Comparison of ENCODE assay signal across 21 cellular contexts in genomic region chr10:118844731-118845573, GRCh38.
A peak's percentile ranks its signal among the peaks of the same experiment; 100 is the strongest.
DNase-seq lines count a peak whose midpoint lies in the region; ATAC-seq and TF ChIP-seq lines count a peak whose summit lies in the region.
"Had no signal": no experiment of that assay in that cellular context is flagged by ENCODE, and none has a peak within 500 bp of the region (broad histone marks: within the 10 kb centered on the region; RNA-seq: fewer than 3 reads in every experiment).

No MANE protein-coding gene starts in this region.

- peaks cover 5% of the 10 kb centered on the region for H3K4me1 Mint-ChIP-seq in activated CD8-positive, alpha-beta T cell treated with anti-CD3 and anti-CD28 coated beads, Interleukin-2, amount 10 ng/mL, durations not matched to agents 7 days and 5 days (ENCODE audit: low read depth)
- H3K4me1 Mint-ChIP-seq: stimulated activated naive B cell treated with anti-CD40 and anti-IgM and Interleukin-4, amounts not matched to agents 10 μg/mL and 1 μg/mL and 100 μg/mL, for 72 hours had no signal

- no peaks in the 10 kb centered on the region for H3K36me3 Mint-ChIP-seq in activated CD8-positive, alpha-beta T cell treated with anti-CD3 and anti-CD28 coated beads, Interleukin-2, amount 10 ng/mL, durations not matched to agents 7 days and 5 days (ENCODE audit: low read depth)
- H3K36me3 Mint-ChIP-seq: stimulated activated naive B cell treated with anti-CD40 and anti-IgM and Interleukin-4, amounts not matched to agents 10 μg/mL and 1 μg/mL and 100 μg/mL, for 72 hours had no signal

- H3K27me3 Mint-ChIP-seq in activated CD8-positive, alpha-beta T cell treated with anti-CD3 and anti-CD28 coated beads, Interleukin-2, amount 10 ng/mL, durations not matched to agents 7 days and 5 days (ENCODE audit: low read depth), result peaks cover 13% of the 10 kb centered on the region

- POLR2A ChIA-PET in activated CD8-positive, alpha-beta T cell treated with anti-CD3 and anti-CD28 coated beads, Interleukin-2, amount 10 ng/mL, durations not matched to agents 7 days and 5 days (lab: Charles Lee), result no interaction called here

- peak overlapping the region; percentile 57 for H2AFZ ChIP-seq in mammary epithelial cell (ENCODE audit: low read depth, low read length)

- no peak overlapping the region for H3K4me3 ChIP-seq in mammary epithelial cell (replicated peaks in 1 of 3; ENCODE audit: insufficient read depth in 1 of 3, low read depth in 2 of 3, low read length in 3 of 3)
- H3K4me3 ChIP-seq in breast epithelium, result no peak overlapping the region
- H3K4me3 ChIP-seq in kidney epithelial cell (ENCODE audit: low read depth, low read length), result no peak overlapping the region
- H3K4me3 ChIP-seq in thyroid gland (replicated peaks in 1 of 3), result no peak overlapping the region
- H3K4me3 ChIP-seq: MG63, upper lobe of right lung had no signal

- H3K27me3 ChIP-seq in mammary epithelial cell (ENCODE audit: insufficient read depth, low read length), result no peaks in the 10 kb centered on the region
- no peaks in the 10 kb centered on the region for H3K27me3 ChIP-seq in breast epithelium
- H3K27me3 ChIP-seq in kidney epithelial cell (ENCODE audit: control insufficient read depth, insufficient read depth, low read length), result no peaks in the 10 kb centered on the region
- no peaks in the 10 kb centered on the region for H3K27me3 ChIP-seq in thyroid gland
- H3K27me3 ChIP-seq: MG63, upper lobe of right lung had no signal

- TF ChIP-seq CTCF in mammary epithelial cell (conservative IDR thresholded peaks at IDR 0.05 in 1 of 2, IDR thresholded peaks at IDR 0.05 in 1 of 2; ENCODE audit: extremely low read depth in 1 of 2, insufficient read depth in 1 of 2, low read depth in 1 of 2, low read length in 2 of 2) (no peak), breast epithelium (IDR thresholded peaks at IDR 0.05) (no peak), kidney epithelial cell (IDR thresholded peaks at IDR 0.05; ENCODE audit: insufficient read depth, low read length, poor library complexity, severe bottlenecking) (no peak), thyroid gland (IDR thresholded peaks at IDR 0.05) (no peak)

- no peak overlapping the region for H3K27ac Mint-ChIP-seq in activated CD8-positive, alpha-beta T cell treated with anti-CD3 and anti-CD28 coated beads, Interleukin-2, amount 10 ng/mL, durations not matched to agents 7 days and 5 days
- H3K27ac Mint-ChIP-seq: stimulated activated naive B cell treated with anti-CD40 and anti-IgM and Interleukin-4, amounts not matched to agents 10 μg/mL and 1 μg/mL and 100 μg/mL, for 72 hours; T-helper 1 cell treated with Interleukin-12 subunit alpha and Interleukin-12 subunit beta and Interleukin-4 antibody, amounts not matched to agents 30 μg/mL and 1 μg/mL, for 36 hours had no signal

- no peaks in the 10 kb centered on the region for H4K20me1 ChIP-seq in mammary epithelial cell (ENCODE audit: insufficient read depth, low read length)

- H3K36me3 ChIP-seq in mammary epithelial cell (ENCODE audit: insufficient read depth, low read length) (no peaks in the 10 kb centered on the region), breast epithelium (no peaks in the 10 kb centered on the region), kidney epithelial cell (ENCODE audit: control insufficient read depth, insufficient read depth, low read length) (no peaks in the 10 kb centered on the region), thyroid gland (no peaks in the 10 kb centered on the region)
- H3K36me3 ChIP-seq: MG63, upper lobe of right lung had no signal

- H3K9me3 ChIP-seq in mammary epithelial cell (replicated peaks; ENCODE audit: insufficient read depth, low read length) (no peaks in the 10 kb centered on the region), breast epithelium (no peaks in the 10 kb centered on the region), thyroid gland (no peaks in the 10 kb centered on the region)
- H3K9me3 ChIP-seq: MG63, upper lobe of right lung had no signal

- CTCF ChIA-PET in mammary epithelial cell (lab: Charles Lee; ENCODE audit: low non-redundant PET), result no interaction called here
- CTCF ChIA-PET in activated CD8-positive, alpha-beta T cell treated with anti-CD3 and anti-CD28 coated beads, Interleukin-2, amount 10 ng/mL, durations not matched to agents 7 days and 5 days (lab: Charles Lee), result no interaction called here

- H3K27ac ChIP-seq in mammary epithelial cell (ENCODE audit: insufficient read depth, low read depth, low read length) (no peak overlapping the region), breast epithelium (no peak overlapping the region), thyroid gland (peak overlapping the region; percentile 21 to 33 (median 26))
- H3K27ac ChIP-seq: upper lobe of right lung had no signal

- no peaks in the 10 kb centered on the region for H3K79me2 ChIP-seq in mammary epithelial cell (ENCODE audit: insufficient read depth, low read length)

- in situ Hi-C loops in mammary epithelial cell (cut with MboI; ENCODE audit: low sequenced_read_pairs in 2 of 2), result no loop called here

- no peak for DNase-seq in mammary epithelial cell
- no peak for DNase-seq in breast epithelium (ENCODE audit: low spot score in 2 of 2)
- DNase-seq in astrocyte of the hippocampus (ENCODE audit: low read depth, low spot score), result peak; percentile 69
- peak; percentile 75 for DNase-seq in kidney epithelial cell (ENCODE audit: low read depth)
- DNase-seq in thyroid gland, result peak; percentile 49 to 50
- no peak for DNase-seq in activated CD8-positive, alpha-beta T cell treated with anti-CD3 and anti-CD28 coated beads, Interleukin-2, amount 10 ng/mL, durations not matched to agents 7 days and 5 days
- no peak for DNase-seq in GDM1 (lab: John Stamatoyannopoulos, UW)
- no peak for DNase-seq in activated T-cell treated with anti-CD3 and anti-CD28 coated beads, Interleukin-2, amount 50 U/mL, for 1 hour
- DNase-seq: activated naive CD4-positive, alpha-beta T cell treated with anti-CD3 and anti-CD28 coated beads, Interleukin-2, amount 50 U/mL, for 16 hours; central memory CD4-positive, alpha-beta T cell; MG63; midbrain; NCI-H187; NCI-H526; nucleus accumbens; small intestine; stimulated activated naive B cell treated with anti-CD40 and anti-IgM and Interleukin-4, amounts not matched to agents 10 μg/mL and 1 μg/mL and 100 μg/mL, for 72 hours; upper lobe of right lung had no signal

- H3K9ac ChIP-seq in mammary epithelial cell (ENCODE audit: insufficient read depth, low read length), result no peak overlapping the region

- BruUV-seq in mammary epithelial cell (replicated peaks; lab: Mats Ljungman, UMichigan), result no TSS peak

- intact Hi-C loops in mammary epithelial cell (cut with micrococcal nuclease), result no loop called here
- intact Hi-C loops in breast epithelium (cut with DNase I; ENCODE audit: low total_unique reads), result no loop called here
- intact Hi-C loops in thyroid gland (cut with DNase I), result no loop called here

- 78% methylated on average over 7 of the region's 7 CpGs for WGBS in mammary epithelial cell (ENCODE audit: low coverage, missing lambda C conversion rate)
- 36 to 41% methylated on average over 7 of the region's 7 CpGs for WGBS in thyroid gland, 2 donors

- dilution Hi-C loops in mammary epithelial cell (cut with HindIII; ENCODE audit: low sequenced_read_pairs), result no loop called here

- H3K9me3 Mint-ChIP-seq in activated CD8-positive, alpha-beta T cell treated with anti-CD3 and anti-CD28 coated beads, Interleukin-2, amount 10 ng/mL, durations not matched to agents 7 days and 5 days (ENCODE audit: insufficient read depth), result no peaks in the 10 kb centered on the region
- H3K9me3 Mint-ChIP-seq: stimulated activated naive B cell treated with anti-CD40 and anti-IgM and Interleukin-4, amounts not matched to agents 10 μg/mL and 1 μg/mL and 100 μg/mL, for 72 hours; T-helper 1 cell treated with Interleukin-12 subunit alpha and Interleukin-12 subunit beta and Interleukin-4 antibody, amounts not matched to agents 30 μg/mL and 1 μg/mL, for 36 hours had no signal

- no peak overlapping the region for H3K4me3 Mint-ChIP-seq in activated CD8-positive, alpha-beta T cell treated with anti-CD3 and anti-CD28 coated beads, Interleukin-2, amount 10 ng/mL, durations not matched to agents 7 days and 5 days
- H3K4me3 Mint-ChIP-seq: stimulated activated naive B cell treated with anti-CD40 and anti-IgM and Interleukin-4, amounts not matched to agents 10 μg/mL and 1 μg/mL and 100 μg/mL, for 72 hours; T-helper 1 cell treated with Interleukin-12 subunit alpha and Interleukin-12 subunit beta and Interleukin-4 antibody, amounts not matched to agents 30 μg/mL and 1 μg/mL, for 36 hours had no signal

- H3K4me1 ChIP-seq in mammary epithelial cell (ENCODE audit: insufficient read depth, low read length) (peaks cover 40% of the 10 kb centered on the region), breast epithelium (no peaks in the 10 kb centered on the region), thyroid gland (peaks cover 21 to 30% of the 10 kb centered on the region in 2 donors)

- H3K4me2 ChIP-seq in mammary epithelial cell (ENCODE audit: insufficient read depth, low read depth, low read length), result no peak overlapping the region

- ATAC-seq in activated CD8-positive, alpha-beta T cell treated with anti-CD3 and anti-CD28 coated beads, Interleukin-2, amount 10 ng/mL, durations not matched to agents 7 days and 5 days, result no peak
- ATAC-seq: activated CD4-positive, CD25-positive, alpha-beta regulatory T cell treated with anti-CD3 and anti-CD28 coated beads, Interleukin-2, amount 50 U/mL, for 24 hours; Panc1; stimulated activated naive B cell treated with anti-CD40 and anti-IgM and Interleukin-4, amounts not matched to agents 10 μg/mL and 1 μg/mL and 100 μg/mL, for 72 hours; upper lobe of right lung had no signal

- TF ChIP-seq POLR2A in breast epithelium (IDR thresholded peaks at IDR 0.05) (no peak), thyroid gland (IDR thresholded peaks at IDR 0.05) (no peak)

Comparison
In these comparisons a context has a peak if more than half of its experiments do, and no peak if none do; other contexts are left out.
1. DNase-seq: peak in astrocyte of the hippocampus (single experiment), kidney epithelial cell (single experiment) and thyroid gland (2 of 2); none in mammary epithelial cell (single experiment), breast epithelium (0 of 2), activated CD8-positive, alpha-beta T cell treated with anti-CD3 and anti-CD28 coated beads, Interleukin-2, amount 10 ng/mL, durations not matched to agents 7 days and 5 days (single experiment), GDM1 (single experiment) and activated T-cell treated with anti-CD3 and anti-CD28 coated beads, Interleukin-2, amount 50 U/mL, for 1 hour (single experiment).
2. H3K27ac ChIP-seq: peak in thyroid gland (3 of 3); none in mammary epithelial cell (single experiment) and breast epithelium (0 of 2).